In genomic region chr10:85319150-85319549, GRCh38 we compare ENCODE assay signal across 10 cellular contexts.
DNase-seq lines count a peak whose midpoint lies in the region; ATAC-seq and TF ChIP-seq lines count a peak whose summit lies in the region.
"Had no signal": no experiment of that assay in that cellular context is flagged by ENCODE, and none has a peak within 500 bp of the region (broad histone marks: within the 10 kb centered on the region; RNA-seq: fewer than 3 reads in every experiment).

No MANE protein-coding gene starts in this region.

- no peak for ATAC-seq in upper lobe of right lung
- ATAC-seq: effector memory CD8-positive, alpha-beta T cell; WTC11 had no signal

- H3K36me3 ChIP-seq in upper lobe of right lung: no peaks in the 10 kb centered on the region

- DNase-seq in M059J (ENCODE audit: low read depth) (peak; percentile 16), NCI-H69 (lab: John Stamatoyannopoulos, UW) (peak; percentile 88), globus pallidus (ENCODE audit: low spot score) (peak; percentile 81), occipital lobe (lab: John Stamatoyannopoulos, UW) (peak; percentile 38), NCI-H82 treated with DMSO at 0.1 percent for 48 hours (lab: John Stamatoyannopoulos, UW; ENCODE audit: unreplicated experiment) (no peak), upper lobe of right lung (no peak), NK-92 (lab: John Stamatoyannopoulos, UW; ENCODE audit: unreplicated experiment) (no peak)
- DNase-seq: effector memory CD8-positive, alpha-beta T cell; NCI-H1930 had no signal

- H3K27me3 ChIP-seq in upper lobe of right lung: no peaks in the 10 kb centered on the region

- no peak for TF ChIP-seq CTCF in upper lobe of right lung (IDR thresholded peaks at IDR 0.05)

- H3K9me3 ChIP-seq in upper lobe of right lung: no peaks in the 10 kb centered on the region

- H3K4me3 ChIP-seq in upper lobe of right lung: no peak overlapping the region

- intact Hi-C loops in upper lobe of right lung (cut with DNase I): no loop called here

- no peak overlapping the region for H3K27ac ChIP-seq in upper lobe of right lung

- no peaks in the 10 kb centered on the region for H3K4me1 ChIP-seq in upper lobe of right lung

Comparison
In these comparisons a context has a peak if more than half of its experiments do, and no peak if none do; other contexts are left out.
1. DNase-seq: peak in M059J (single experiment), NCI-H69 (single experiment), globus pallidus (single experiment) and occipital lobe (single experiment); none in NCI-H82 treated with DMSO at 0.1 percent for 48 hours (single experiment), upper lobe of right lung (single experiment) and NK-92 (single experiment).